ENCODE assay signal across 16 cellular contexts in genomic region chr5:134349463-134349862, GRCh38.
"Had no signal": no experiment of that assay in that cellular context is flagged by ENCODE, and none has a peak within 500 bp of the region (broad histone marks: within the 10 kb centered on the region; RNA-seq: fewer than 3 reads in every experiment).

No MANE protein-coding gene starts in this region.

- H3K9me3 ChIP-seq: esophagus muscularis mucosa, gastroesophageal sphincter, heart left ventricle, left lung, lower lobe of right lung, mucosa of descending colon had no signal

- DNase-seq: dermis blood vessel endothelial cell; dorsolateral prefrontal cortex; effector CD4-positive, alpha-beta T cell; effector memory CD4-positive, alpha-beta T cell; foreskin keratinocyte; heart left ventricle; hippocampal formation; left cardiac atrium; left lung; left ventricle myocardium superior; lower lobe of right lung; mesenchymal stem cell; mucosa of descending colon had no signal

- H3K27me3 ChIP-seq: dorsolateral prefrontal cortex, esophagus muscularis mucosa, foreskin keratinocyte, gastroesophageal sphincter, heart left ventricle, left lung had no signal

- ATAC-seq: foreskin keratinocyte, gastroesophageal sphincter, heart left ventricle, left cardiac atrium, left lung, left ventricle myocardium superior, lower lobe of right lung, mucosa of descending colon had no signal

- H3K27ac ChIP-seq: coronary artery, dorsolateral prefrontal cortex, esophagus muscularis mucosa, foreskin keratinocyte, gastroesophageal sphincter, heart left ventricle, left lung, lower lobe of right lung had no signal

- H3K36me3 ChIP-seq: left lung had no signal

- H3K4me3 ChIP-seq: coronary artery, dorsolateral prefrontal cortex, esophagus muscularis mucosa, gastroesophageal sphincter, heart left ventricle, left lung, lower lobe of right lung, mucosa of descending colon had no signal

- H3K4me1 ChIP-seq: esophagus muscularis mucosa, gastroesophageal sphincter, left lung, lower lobe of right lung had no signal
